Comparison of ENCODE assay signal across 22 cellular contexts in the genomic region with DNA sequence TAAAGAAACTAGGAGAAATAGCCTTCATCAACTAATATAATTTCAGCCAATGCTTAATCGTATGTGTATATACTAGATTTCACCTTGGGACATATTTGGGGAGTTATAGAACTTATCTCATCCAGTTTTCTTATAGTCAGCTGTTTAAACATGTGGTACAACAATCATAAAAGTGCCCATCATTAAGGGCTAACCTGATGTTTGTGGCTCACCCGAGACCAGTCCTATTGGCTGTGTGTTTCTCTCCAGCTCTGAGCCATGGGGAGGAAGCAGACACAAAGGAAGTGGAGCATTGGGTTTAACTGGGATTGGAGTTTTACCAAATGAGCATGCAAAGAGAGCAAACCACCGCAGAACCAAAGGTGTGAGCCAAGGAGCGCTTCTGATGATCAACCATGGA.
"Had no signal": no experiment of that assay in that cellular context is flagged by ENCODE, and none has a peak within 500 bp of the region (broad histone marks: within the 10 kb centered on the region; RNA-seq: fewer than 3 reads in every experiment).

No MANE protein-coding gene starts in this region.

- H3K27ac Mint-ChIP-seq: activated naive CD4-positive, alpha-beta T cell treated with anti-CD3 and anti-CD28 coated beads for 36 hours; dendritic cell treated with granulocyte-macrophage colony-stimulating factor and Interleukin-4, amounts not matched to agents 40 ng/mL and 50 ng/mL, for 4 days had no signal

- ATAC-seq: activated T-cell treated with anti-CD3 and anti-CD28 coated beads, Interleukin-2, amount 50 U/mL, for 4 hours; foreskin keratinocyte; heart right ventricle; pancreas; sciatic nerve; stimulated activated naive CD8-positive, alpha-beta T cell treated with anti-CD3 and anti-CD28 coated beads, Interleukin-15, amount 100 ng/mL, for 72 hours had no signal

- H3K27me3 Mint-ChIP-seq: dendritic cell treated with granulocyte-macrophage colony-stimulating factor and Interleukin-4, amounts not matched to agents 40 ng/mL and 50 ng/mL, for 4 days; stimulated activated naive CD8-positive, alpha-beta T cell treated with anti-CD3 and anti-CD28 coated beads, Interleukin-15, amount 100 ng/mL, for 72 hours had no signal

- H3K9me3 Mint-ChIP-seq: activated naive CD4-positive, alpha-beta T cell treated with anti-CD3 and anti-CD28 coated beads for 36 hours; activated T-cell treated with anti-CD3 and anti-CD28 coated beads, Interleukin-2, amount 50 U/mL, for 4 hours; stimulated activated naive CD8-positive, alpha-beta T cell treated with anti-CD3 and anti-CD28 coated beads, Interleukin-15, amount 100 ng/mL, for 72 hours had no signal

- DNase-seq: activated CD4-positive, alpha-beta T cell treated with anti-CD3 and anti-CD28 coated beads for 4 hours; activated CD4-positive, alpha-beta T cell treated with anti-CD3 and anti-CD28 coated beads, Interleukin-2, amount 50 U/mL, for 4 hours; activated CD4-positive, CD25-positive, alpha-beta regulatory T cell; activated naive CD4-positive, alpha-beta T cell treated with anti-CD3 and anti-CD28 coated beads for 36 hours; activated T-cell treated with anti-CD3 and anti-CD28 coated beads, Interleukin-2, amount 50 U/mL, for 4 hours; central memory CD4-positive, alpha-beta T cell; heart right ventricle; kidney glomerular epithelial cell; left ventricle myocardium inferior; naive B cell; nucleus accumbens; pancreas; retina; stimulated activated CD4-positive, alpha-beta T cell treated with anti-CD3 and anti-CD28 coated beads, Interleukin-12 subunit alpha, Interleukin-12 subunit beta, amount 100 ng/mL, for 4 hours; stimulated activated CD4-positive, alpha-beta T cell treated with anti-CD3 and anti-CD28 coated beads, Interleukin-4, amount 100 ng/mL, for 1 hour; stimulated activated naive CD8-positive, alpha-beta T cell treated with anti-CD3 and anti-CD28 coated beads, Interleukin-15, amount 100 ng/mL, for 72 hours; substantia nigra; upper lobe of left lung had no signal

- H3K4me1 Mint-ChIP-seq: naive B cell, neural crest cell had no signal

- H3K4me3 Mint-ChIP-seq: activated naive CD4-positive, alpha-beta T cell treated with anti-CD3 and anti-CD28 coated beads for 36 hours; activated T-cell treated with anti-CD3 and anti-CD28 coated beads, Interleukin-2, amount 50 U/mL, for 4 hours; dendritic cell treated with granulocyte-macrophage colony-stimulating factor and Interleukin-4, amounts not matched to agents 40 ng/mL and 50 ng/mL, for 4 days; naive B cell; neural crest cell had no signal
